Comparison of ENCODE assay signal across 25 cellular contexts in the genomic region with DNA sequence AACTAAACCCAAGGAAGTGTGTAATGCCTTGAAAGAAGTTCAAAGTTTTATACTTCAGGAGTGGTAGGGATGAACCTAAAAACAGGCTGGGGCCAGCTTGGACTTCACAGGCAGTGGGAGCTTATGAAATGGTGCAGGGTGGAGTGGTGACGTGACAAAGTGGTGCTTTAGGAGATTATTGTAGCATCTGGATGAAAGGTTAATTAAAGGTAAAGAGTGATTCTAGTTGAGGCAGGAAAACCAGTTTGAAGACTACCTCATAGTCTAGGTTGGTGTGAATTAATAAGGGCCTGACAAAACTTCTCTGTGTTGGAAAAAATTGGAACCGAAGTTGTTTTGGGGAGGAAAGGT.
"Had no signal": no experiment of that assay in that cellular context is flagged by ENCODE, and none has a peak within 500 bp of the region (broad histone marks: within the 10 kb centered on the region; RNA-seq: fewer than 3 reads in every experiment).

No MANE protein-coding gene starts in this region.

- DNase-seq: activated CD4-positive, alpha-beta memory T cell treated with anti-CD3 and anti-CD28 coated beads for 36 hours; activated CD4-positive, alpha-beta T cell treated with anti-CD3 and anti-CD28 coated beads, Interleukin-2, amount 10 ng/mL, durations not matched to agents 7 days and 5 days; activated CD4-positive, CD25-positive, alpha-beta regulatory T cell; activated CD8-positive, alpha-beta memory T cell treated with anti-CD3 and anti-CD28 coated beads for 24 hours; activated effector memory CD4-positive, alpha-beta T cell treated with anti-CD3 and anti-CD28 coated beads, Interleukin-2, amount 50 U/mL, for 16 hours; activated naive CD4-positive, alpha-beta T cell treated with Interleukin-2 at 50 U/mL for 16 hours; activated naive CD8-positive, alpha-beta T cell treated with anti-CD3 and anti-CD28 coated beads, Interleukin-2, amount 50 U/mL, for 24 hours; activated T-cell treated with anti-CD3 and anti-CD28 coated beads, Interleukin-2, amount 50 U/mL, for 4 hours; Karpas-422; MM.1S; NCI-H1105 treated with DMSO at 0.1 percent for 48 hours; NCI-H1436 treated with DMSO at 0.1 percent for 48 hours; NCI-H187; NCI-H2081; NCI-H446 treated with DMSO at 0.1 percent for 48 hours; NCI-H526; NCI-H774; SIG-M5; SK-N-SH; T-helper 1 cell had no signal

- H3K36me3 ChIP-seq: brain microvascular endothelial cell, cardiac muscle cell had no signal

- H3K27me3 ChIP-seq: brain microvascular endothelial cell, cardiac muscle cell had no signal

- H3K27ac Mint-ChIP-seq: activated CD4-positive, alpha-beta memory T cell treated with anti-CD3 and anti-CD28 coated beads for 36 hours; activated naive CD8-positive, alpha-beta T cell treated with anti-CD3 and anti-CD28 coated beads, Interleukin-2, amount 50 U/mL, for 24 hours had no signal

- H3K27ac ChIP-seq: brain microvascular endothelial cell, VCaP had no signal

- H3K4me2 ChIP-seq: SK-N-SH had no signal

- H3K27me3 Mint-ChIP-seq: activated CD4-positive, alpha-beta memory T cell treated with anti-CD3 and anti-CD28 coated beads for 36 hours; activated CD4-positive, alpha-beta T cell treated with anti-CD3 and anti-CD28 coated beads, Interleukin-2, amount 10 ng/mL, durations not matched to agents 7 days and 5 days; activated naive CD8-positive, alpha-beta T cell treated with anti-CD3 and anti-CD28 coated beads, Interleukin-2, amount 50 U/mL, for 24 hours had no signal

- H3K4me1 Mint-ChIP-seq: activated CD4-positive, alpha-beta T cell treated with anti-CD3 and anti-CD28 coated beads, Interleukin-2, amount 10 ng/mL, durations not matched to agents 7 days and 5 days; activated naive CD8-positive, alpha-beta T cell treated with anti-CD3 and anti-CD28 coated beads, Interleukin-2, amount 50 U/mL, for 24 hours had no signal

- H3K4me3 Mint-ChIP-seq: activated CD4-positive, alpha-beta memory T cell treated with anti-CD3 and anti-CD28 coated beads for 36 hours; activated CD4-positive, alpha-beta T cell treated with anti-CD3 and anti-CD28 coated beads, Interleukin-2, amount 10 ng/mL, durations not matched to agents 7 days and 5 days; activated naive CD8-positive, alpha-beta T cell treated with anti-CD3 and anti-CD28 coated beads, Interleukin-2, amount 50 U/mL, for 24 hours; activated T-cell treated with anti-CD3 and anti-CD28 coated beads, Interleukin-2, amount 50 U/mL, for 4 hours had no signal

- ATAC-seq: activated naive CD4-positive, alpha-beta T cell treated with anti-CD3 and anti-CD28 coated beads, Interleukin-2, amount 50 U/mL, for 72 hours; activated naive CD8-positive, alpha-beta T cell treated with anti-CD3 and anti-CD28 coated beads, Interleukin-2, amount 50 U/mL, for 24 hours; activated T-cell treated with anti-CD3 and anti-CD28 coated beads, Interleukin-2, amount 50 U/mL, for 4 hours; K562 had no signal

- H3K4me3 ChIP-seq: cardiac muscle cell, K562 had no signal
